26 cellular contexts compared by ENCODE assay signal in the genomic region with DNA sequence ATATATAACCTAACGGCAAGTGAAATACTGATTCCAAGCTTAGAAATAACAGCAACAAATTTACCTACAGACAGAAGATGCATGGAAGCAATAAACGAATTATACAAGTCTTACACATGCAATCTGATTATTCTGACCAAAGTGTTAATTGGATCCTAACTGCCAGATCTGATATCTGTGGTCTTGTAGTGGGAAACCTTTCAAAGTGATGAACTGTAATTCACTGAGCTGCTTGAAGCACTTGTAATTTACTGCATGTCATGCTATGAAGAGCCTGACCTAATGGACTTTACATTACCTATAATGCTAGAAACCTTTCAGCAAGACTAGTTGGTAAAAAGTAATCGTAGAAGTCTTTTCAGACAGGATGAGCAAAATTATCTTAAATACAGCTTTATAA.
DNase-seq lines count a peak whose midpoint lies in the region; ATAC-seq, FAIRE-seq and TF ChIP-seq lines count a peak whose summit lies in the region.
"Had no signal": no experiment of that assay in that cellular context is flagged by ENCODE, and none has a peak within 500 bp of the region (broad histone marks: within the 10 kb centered on the region; RNA-seq: fewer than 3 reads in every experiment).

No MANE protein-coding gene starts in this region.

- no peaks in the 10 kb centered on the region for H3K23me2 ChIP-seq in H1 (ENCODE audit: low read depth, low read length)

- no peak for ATAC-seq in HG02870 (IDR thresholded peaks at IDR 0.05; ENCODE audit: unreplicated experiment)
- ATAC-seq: A549, HCT116 had no signal

- no peak overlapping the region for H2BK20ac ChIP-seq in H1 (ENCODE audit: low read length)

- H3K27me3 ChIP-seq in H1 (replicated peaks in 1 of 4; ENCODE audit: control insufficient read depth in 3 of 4, extremely low read depth in 1 of 4, insufficient read depth in 3 of 4, low read length in 3 of 4) (no peaks in the 10 kb centered on the region), neuronal stem cell (ENCODE audit: control insufficient read depth in 3 of 3, insufficient read depth in 3 of 3, low read depth in 1 of 3, low read length in 3 of 3) (no peaks in the 10 kb centered on the region)
- H3K27me3 ChIP-seq: SJSA1 had no signal

- DNase-seq in GM12892 (ENCODE audit: insufficient read length) (no peak), NCI-H187 (lab: John Stamatoyannopoulos, UW) (peak; percentile 33 to 54), NCI-H82 (lab: John Stamatoyannopoulos, UW) (peak; percentile 97), H1 (ENCODE audit: low read depth in 1 of 2, low spot score in 2 of 2) (no peak), neuronal stem cell (ENCODE audit: low spot score) (no peak), activated T-cell treated with anti-CD3 and anti-CD28 coated beads for 4 hours (no peak)
- DNase-seq: AML-193; C1 segment of cervical spinal cord; CD4-positive, alpha-beta memory T cell; COR-L47; DMS79; GF-D8; GOT3; KBM-7; MV-4-11; NCI-H1105; NCI-H2081 treated with DMSO at 0.1 percent for 48 hours; NCI-H446 treated with DMSO at 0.1 percent for 48 hours; Right ventricle myocardium superior; RPMI8226 had no signal

- no peak for TF ChIP-seq CTCF in H1 (IDR thresholded peaks at IDR 0.05; ENCODE audit: control extremely low read depth in 1 of 3, insufficient read depth in 1 of 3, low read depth in 1 of 3, low read length in 3 of 3)

- H2BK15ac ChIP-seq in H1 (ENCODE audit: low read length), result no peak overlapping the region
- no peak overlapping the region for H2BK15ac ChIP-seq in neuronal stem cell (ENCODE audit: low read length)

- H2AK5ac ChIP-seq in H1 (ENCODE audit: low read depth, low read length), result no peak overlapping the region
- H2AK5ac ChIP-seq in neuronal stem cell (ENCODE audit: low read depth, low read length), result no peak overlapping the region

- H3K4ac ChIP-seq in H1 (replicated peaks; ENCODE audit: insufficient read length, low read depth, low read length), result no peak overlapping the region
- H3K4ac ChIP-seq in neuronal stem cell (ENCODE audit: low read length), result no peak overlapping the region

- FAIRE-seq in GM12892 (lab: Jason Lieb, UNC) (peak; percentile 63), H1 (lab: Jason Lieb, UNC) (peak; percentile 28)
- FAIRE-seq: GM12891, HTR-8/SVneo had no signal

- 0 out of 2 replicates have a peak overlapping the region, but pooled peaks have one; percentile 7 for H2AFZ ChIP-seq in H1 (ENCODE audit: low read length)
- H2AFZ ChIP-seq in neuronal stem cell (ENCODE audit: low read length), result no peak overlapping the region

- WGBS in H1 (ENCODE audit: extremely low coverage in 1 of 2, insufficient coverage in 1 of 2, insufficient read length in 1 of 2, insufficient replicate concordance in 2 of 2, low coverage in 1 of 2, low lambda C conversion rate in 2 of 2, missing lambda C conversion rate in 1 of 2), 2 experiments, result 92% methylated on average over 3 of the region's 3 CpGs; no CpG with 5 or more reads in 1 of the 2 experiments
- no CpG with 5 or more reads among the region's 3 CpGs for WGBS in neuronal stem cell (ENCODE audit: extremely low coverage in 2 of 2, insufficient read length in 2 of 2, insufficient replicate concordance in 1 of 2), 2 donors

- H4K20me1 ChIP-seq in H1 (replicated peaks in 1 of 2; ENCODE audit: control insufficient read depth in 1 of 2, insufficient read depth in 2 of 2, low read length in 2 of 2), result no peaks in the 10 kb centered on the region

- no peaks in the 10 kb centered on the region for H3K4me1 ChIP-seq in H1 (replicated peaks in 1 of 4; ENCODE audit: control insufficient read depth in 3 of 4, insufficient read depth in 4 of 4, low read length in 3 of 4)
- no peaks in the 10 kb centered on the region for H3K4me1 ChIP-seq in neuronal stem cell (ENCODE audit: control insufficient read depth in 2 of 2, insufficient read depth in 1 of 2, low read depth in 1 of 2, low read length in 2 of 2)
- H3K4me1 ChIP-seq: A549, SJSA1 had no signal

- TF ChIP-seq EP300 in H1 (IDR thresholded peaks at IDR 0.05; ENCODE audit: borderline replicate concordance in 1 of 2, low read depth in 2 of 2, low read length in 2 of 2), result no peak

- H2BK120ac ChIP-seq in H1 (replicated peaks; ENCODE audit: low read depth, low read length) (no peak overlapping the region), neuronal stem cell (ENCODE audit: low read depth, low read length) (no peak overlapping the region)

- H3K56ac ChIP-seq in H1 (replicated peaks; ENCODE audit: insufficient read length, low read depth, low read length), result no peak overlapping the region

- H3K79me1 ChIP-seq in H1 (ENCODE audit: low read depth, low read length), result no peaks in the 10 kb centered on the region
- H3K79me1 ChIP-seq in neuronal stem cell (ENCODE audit: low read depth, low read length), result no peaks in the 10 kb centered on the region

- H3K23ac ChIP-seq in H1 (ENCODE audit: insufficient read length) (no peak overlapping the region), neuronal stem cell (ENCODE audit: low read depth, low read length, poor library complexity) (no peak overlapping the region)

- POLR2A ChIA-PET in H1 (lab: Charles Lee; ENCODE audit: partially characterized antibody), result no interaction called here

- H2BK5ac ChIP-seq in H1 (ENCODE audit: low read depth, low read length) (no peak overlapping the region), neuronal stem cell (ENCODE audit: low read length) (no peak overlapping the region)

- TF ChIP-seq RAD21 in H1 (IDR thresholded peaks at IDR 0.05 in 1 of 2, conservative IDR thresholded peaks at IDR 0.05 in 1 of 2; ENCODE audit: low read depth in 2 of 2, low read length in 2 of 2), result no peak

- no peaks in the 10 kb centered on the region for H3K9me3 ChIP-seq in H1 (ENCODE audit: insufficient read depth in 2 of 2, low read depth in 1 of 2, low read length in 1 of 2)
- H3K9me3 ChIP-seq in neuronal stem cell (replicated peaks in 1 of 2; ENCODE audit: control insufficient read depth in 2 of 2, insufficient read depth in 1 of 2, low read depth in 1 of 2, low read length in 2 of 2), result no peaks in the 10 kb centered on the region
- H3K9me3 ChIP-seq: A549, SJSA1 had no signal

- H2BK12ac ChIP-seq in H1 (ENCODE audit: low read depth, low read length) (no peak overlapping the region), neuronal stem cell (ENCODE audit: low read length) (no peak overlapping the region)

- CTCF ChIA-PET in H1 (lab: Charles Lee; ENCODE audit: partially characterized antibody), result interaction anchor here (1.6 kb wide), 1 partner anchor 28 kb away, joined by 3 read pairs; no protein-coding TSS in a partner anchor

- no peaks in the 10 kb centered on the region for H3K79me2 ChIP-seq in H1 (ENCODE audit: control insufficient read depth in 1 of 2, insufficient read depth in 2 of 2, low read length in 2 of 2)

- H3K4me3 ChIP-seq in H1 (ENCODE audit: extremely low read depth in 1 of 4, insufficient read depth in 2 of 4, low read depth in 3 of 4, low read length in 4 of 4) (no peak overlapping the region), neuronal stem cell (ENCODE audit: low read length in 2 of 2) (no peak overlapping the region)
- H3K4me3 ChIP-seq: A549, SJSA1 had no signal

- no peak overlapping the region for H3K18ac ChIP-seq in H1 (ENCODE audit: extremely low read depth, low read length)
- no peak overlapping the region for H3K18ac ChIP-seq in neuronal stem cell (ENCODE audit: low read length)

- H3K14ac ChIP-seq in H1 (ENCODE audit: insufficient read length) (no peak overlapping the region), neuronal stem cell (ENCODE audit: low read length) (no peak overlapping the region)

- no peaks in the 10 kb centered on the region for H3K36me3 ChIP-seq in H1 (ENCODE audit: control insufficient read depth in 2 of 4, insufficient read depth in 4 of 4, low read length in 3 of 4)
- no peaks in the 10 kb centered on the region for H3K36me3 ChIP-seq in neuronal stem cell (replicated peaks in 1 of 2; ENCODE audit: control insufficient read depth in 2 of 2, insufficient read depth in 2 of 2, low read length in 2 of 2)
- H3K36me3 ChIP-seq: SJSA1 had no signal

- H3K27ac ChIP-seq in H1 (ENCODE audit: low read depth, low read length) (no peak overlapping the region), neuronal stem cell (replicated peaks; ENCODE audit: low read length) (no peak overlapping the region)
- H3K27ac ChIP-seq: A549, SJSA1 had no signal

- H4K8ac ChIP-seq in H1 (ENCODE audit: extremely low read depth, insufficient read depth, low read length), result no peak overlapping the region
- no peak overlapping the region for H4K8ac ChIP-seq in neuronal stem cell (ENCODE audit: low read depth, low read length)

- H3K4me2 ChIP-seq in H1 (ENCODE audit: insufficient read depth in 1 of 2, low read depth in 2 of 2, low read length in 2 of 2) (no peak overlapping the region), neuronal stem cell (ENCODE audit: insufficient read depth, low read length, poor library complexity, severe bottlenecking) (no peak overlapping the region)
- H3K4me2 ChIP-seq: A549 had no signal

- no peak overlapping the region for H4K91ac ChIP-seq in H1 (replicated peaks; ENCODE audit: insufficient read length, low read length)
- H4K91ac ChIP-seq in neuronal stem cell (ENCODE audit: low read depth, low read length, poor library complexity), result no peak overlapping the region

- no peak overlapping the region for H4K5ac ChIP-seq in H1 (ENCODE audit: insufficient read length, low read depth, low read length)

- TF ChIP-seq POLR2A in GM12892 (IDR thresholded peaks at IDR 0.05; ENCODE audit: low read depth, low read length) (no peak), H1 (IDR thresholded peaks at IDR 0.05; ENCODE audit: control extremely low read depth in 1 of 2, low read depth in 2 of 2, low read length in 2 of 2) (no peak)

- H3K9ac ChIP-seq in H1 (replicated peaks in 1 of 4; ENCODE audit: extremely low read depth in 1 of 4, low read depth in 3 of 4, low read length in 3 of 4) (no peak overlapping the region), neuronal stem cell (ENCODE audit: low read depth, low read length, poor library complexity) (no peak overlapping the region)

TF ChIP-seq in H1, 55 proteins besides CTCF, POLR2A, EP300 and RAD21 (continues in another document):
- no peak for TF ChIP-seq SIN3A (conservative IDR thresholded peaks at IDR 0.05 in 1 of 2, IDR thresholded peaks at IDR 0.05 in 1 of 2; ENCODE audit: low read depth in 1 of 2, low read length in 2 of 2)
- TF ChIP-seq SP2 (IDR thresholded peaks at IDR 0.05; ENCODE audit: low read length), result no peak
- no peak for TF ChIP-seq SUZ12 (IDR thresholded peaks at IDR 0.05; ENCODE audit: low read length)
- no peak for TF ChIP-seq POLR2AphosphoS5 (IDR thresholded peaks at IDR 0.05; ENCODE audit: low read depth, low read length)
- no peak for TF ChIP-seq NANOG (IDR thresholded peaks at IDR 0.05; ENCODE audit: insufficient read depth, low read depth, low read length, poor library complexity, severe bottlenecking)
- no peak for TF ChIP-seq EZH2 (IDR thresholded peaks at IDR 0.05; ENCODE audit: low read depth, low read length, severe bottlenecking)
- TF ChIP-seq CREB1 (IDR thresholded peaks at IDR 0.05), result no peak

Comparison
In these comparisons a context has a peak if more than half of its experiments do, and no peak if none do; other contexts are left out.
1. DNase-seq: peak in NCI-H187 (2 of 2) and NCI-H82 (single experiment); none in GM12892 (single experiment), H1 (0 of 2), neuronal stem cell (single experiment) and activated T-cell treated with anti-CD3 and anti-CD28 coated beads for 4 hours (single experiment).